10 cellular contexts compared by ENCODE assay signal in the genomic region with DNA sequence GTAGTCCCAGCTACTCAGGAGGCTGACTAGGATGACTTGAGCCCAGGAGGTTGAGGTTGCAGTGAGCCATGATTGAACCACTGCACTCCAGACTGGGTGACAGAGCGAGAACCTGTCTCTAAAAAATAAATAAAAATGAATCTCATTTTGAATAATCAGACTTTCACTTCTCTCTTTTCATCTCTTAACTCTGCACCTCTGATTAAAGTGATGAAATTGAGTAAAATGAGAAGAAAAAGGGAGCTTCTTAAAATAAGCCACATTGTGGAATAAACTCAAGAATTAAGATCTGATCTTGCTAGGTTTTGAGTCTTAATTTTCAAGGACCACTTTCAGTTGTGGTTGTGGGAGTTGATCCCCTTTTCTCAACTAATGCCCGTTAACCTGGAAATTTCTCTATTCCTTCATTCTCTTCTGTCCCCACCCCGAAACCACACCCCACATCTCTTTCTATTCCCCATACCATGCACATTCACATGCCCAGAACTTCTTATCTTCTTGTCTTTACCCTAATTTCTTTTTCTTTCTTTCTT.
DNase-seq lines count a peak whose midpoint lies in the region; ATAC-seq and FAIRE-seq lines count a peak whose summit lies in the region.
"Had no signal": no experiment of that assay in that cellular context is flagged by ENCODE, and none has a peak within 500 bp of the region (broad histone marks: within the 10 kb centered on the region; RNA-seq: fewer than 3 reads in every experiment).

No MANE protein-coding gene starts in this region.

- H3K9me3 ChIP-seq in HAP-1, result no peaks in the 10 kb centered on the region; the same call in 1 of the 2 replicates

- no peak overlapping the region for H3K4me3 ChIP-seq in HAP-1

- ATAC-seq in GM21717 (IDR thresholded peaks at IDR 0.05; ENCODE audit: unreplicated experiment) (peak; percentile 56), HG03442 (IDR thresholded peaks at IDR 0.05; ENCODE audit: unreplicated experiment) (peak; percentile 64)

- FAIRE-seq in HTR-8/SVneo (lab: Jason Lieb, UNC), result no peak

- no peaks in the 10 kb centered on the region for H3K4me1 ChIP-seq in HAP-1

- in situ Hi-C loops in HAP-1 (cut with MboI; ENCODE audit: low sequenced_read_pairs), result loop anchor here (25.0 kb wide), 2 partner anchors 759 to 1134 kb away; a partner anchor contains a TSS

- H3K36me3 ChIP-seq in HAP-1 (replicated peaks), result no peaks in the 10 kb centered on the region

- DNase-seq in stimulated activated CD4-positive, alpha-beta T cell treated with anti-CD3 and anti-CD28 coated beads, Interleukin-15, amount 100 ng/mL, for 24 hours, result peak; percentile 39
- no peak for DNase-seq in stimulated activated CD4-positive, alpha-beta T cell treated with anti-CD3 and anti-CD28 coated beads, Interleukin-4, amount 100 ng/mL, for 1 hour
- DNase-seq in HTR-8/SVneo (ENCODE audit: insufficient read length, low spot score), result no peak
- DNase-seq in stimulated activated naive CD4-positive, alpha-beta T cell (lab: John Stamatoyannopoulos, UW), result no peak
- DNase-seq in HAP-1 (ENCODE audit: low spot score in 2 of 2), result no peak
- DNase-seq in islet precursor cell, result no peak
- DNase-seq: AML-193, hippocampal formation had no signal

- H3K27me3 ChIP-seq in HAP-1 (ENCODE audit: low read depth), result no peaks in the 10 kb centered on the region; the same call in none of the 2 replicates
